8 cellular contexts compared by ENCODE assay signal in the genomic region with DNA sequence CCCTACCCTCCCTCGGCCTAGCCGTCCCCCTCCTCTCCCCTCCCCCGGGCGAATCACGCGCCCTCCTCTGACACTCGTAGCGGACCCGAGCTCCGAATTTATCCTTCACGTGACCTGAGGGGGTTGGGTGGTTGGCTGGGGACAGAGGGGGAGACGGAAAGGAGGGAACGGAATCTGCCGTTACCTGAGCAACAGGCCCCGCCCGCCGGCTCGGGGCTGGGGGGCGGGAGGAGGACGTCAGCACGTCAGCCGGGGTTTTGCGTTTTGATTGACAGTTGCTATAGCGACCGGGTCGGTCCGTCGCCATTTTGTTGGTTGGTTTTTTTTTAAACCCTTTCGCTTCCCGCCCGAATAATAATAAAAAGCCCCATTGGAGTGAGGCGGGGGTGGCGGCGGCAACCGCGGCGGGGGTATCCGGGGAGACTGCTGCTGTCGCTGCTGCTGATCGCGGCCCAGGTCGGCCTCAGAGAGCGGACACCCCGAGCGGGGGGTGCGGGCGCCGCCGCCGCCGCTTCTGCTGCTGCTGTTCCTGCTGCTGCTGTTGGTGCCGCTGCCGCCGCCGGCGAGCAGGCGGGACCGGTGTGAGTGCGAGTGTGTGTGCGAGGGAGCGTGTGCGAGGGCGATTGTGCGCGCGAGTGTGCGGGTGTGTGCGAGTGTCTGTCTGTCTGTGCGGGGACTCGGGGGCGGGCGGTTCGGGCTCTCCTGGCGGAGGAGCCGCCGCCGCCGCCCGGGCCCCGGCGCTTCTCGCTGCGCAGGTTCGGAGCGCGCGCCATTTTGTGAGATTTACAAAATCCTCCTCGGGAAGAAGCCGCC. TPM values are rescaled to one million over a fixed set of nuclear protein-coding genes. Genes with fewer than 3 reads are reported as not detected.
A peak's percentile ranks its signal among the peaks of the same experiment; 100 is the strongest.
DNase-seq lines count a peak whose midpoint lies in the region; ATAC-seq, FAIRE-seq and TF ChIP-seq lines count a peak whose summit lies in the region.

A gene (plus strand): TSS at position 286 of the 813 bp plus-strand sequence. CDS start 53,602 bp downstream, outside the sequence.

- FAIRE-seq in bronchial epithelial cell (lab: Jason Lieb, UNC) (no peak), small intestine (lab: Jason Lieb, UNC) (no peak)

- no peaks in the 10 kb centered on the region for H3K9me3 ChIP-seq in small intestine (ENCODE audit: control insufficient read depth, low read depth)

- 0% methylated on average over 67 to 89 of the region's 89 CpGs for WGBS in small intestine, 3 donors

- H3K27ac ChIP-seq in small intestine (ENCODE audit: low read depth in 1 of 2, low read length in 1 of 2): peak within 1 kb of the TSS; percentile 100

- no peaks in the 10 kb centered on the region for H3K36me3 ChIP-seq in bronchial epithelial cell (ENCODE audit: control insufficient read depth, insufficient read depth, low read length)
- no peaks in the 10 kb centered on the region for H3K36me3 ChIP-seq in small intestine (ENCODE audit: control insufficient read depth in 2 of 2, insufficient read depth in 2 of 2, low read length in 2 of 2)

- CTCF ChIA-PET in AG04449 (lab: Yijun Ruan, JAX): no interaction called here

- DNase-seq in AG04449 (ENCODE audit: low read depth, low spot score) (peak; percentile 96), NCI-H2227 treated with DMSO at 0.1 percent for 48 hours (lab: John Stamatoyannopoulos, UW) (peak; percentile 97), bronchial epithelial cell (ENCODE audit: low read depth) (peak; percentile 94), iPS-NIHi11 (ENCODE audit: low spot score) (peak; percentile 94), small intestine (peak; percentile 100)

- peaks cover 2 to 11% of the 10 kb centered on the region in 2 donors for H3K4me1 ChIP-seq in small intestine (ENCODE audit: control insufficient read depth in 2 of 2, insufficient read depth in 1 of 2, low read depth in 1 of 2, low read length in 1 of 2)

- no peak for TF ChIP-seq CTCF in AG04449 (IDR thresholded peaks at IDR 0.05; ENCODE audit: insufficient read depth, low read length, missing control alignments)
- TF ChIP-seq CTCF in WI38 (IDR thresholded peaks at IDR 0.05; ENCODE audit: low read depth, low read length): no peak
- peak; percentile 7 for TF ChIP-seq CTCF in bronchial epithelial cell (IDR thresholded peaks at IDR 0.05; ENCODE audit: insufficient read depth, low read length, severe bottlenecking)

- peak within 1 kb of the TSS; percentile 89 for H3K4me3 ChIP-seq in AG04449 (ENCODE audit: low read depth, low read length)
- peak within 1 kb of the TSS; percentile 70 for H3K4me3 ChIP-seq in WI38 (ENCODE audit: low read depth, low read length)
- H3K4me3 ChIP-seq in bronchial epithelial cell (ENCODE audit: low read depth, low read length): peak within 1 kb of the TSS; percentile 89
- H3K4me3 ChIP-seq in small intestine (ENCODE audit: low read depth in 1 of 2, low read length in 2 of 2): peak within 1 kb of the TSS; percentile 100

- POLR2A ChIA-PET in AG04449 (lab: Yijun Ruan, JAX): interaction anchor here (0.7 to 1.5 kb wide), 2 partner anchors 99 to 159 kb away, joined by 3 to 7 read pairs; no protein-coding TSS in a partner anchor

- peak; percentile 68 for ATAC-seq in GM18907 (IDR thresholded peaks at IDR 0.05; ENCODE audit: unreplicated experiment)
- ATAC-seq in HG03159 (IDR thresholded peaks at IDR 0.05; ENCODE audit: unreplicated experiment): peak; percentile 58

- no peaks in the 10 kb centered on the region for H3K27me3 ChIP-seq in bronchial epithelial cell (ENCODE audit: control insufficient read depth, insufficient read depth, low read length)
- H3K27me3 ChIP-seq in small intestine (ENCODE audit: control insufficient read depth in 2 of 2, insufficient read depth in 2 of 2, low read length in 2 of 2): no peaks in the 10 kb centered on the region

RNA-seq across cellular contexts. Expression of the gene that starts here (rescaled TPM):
- total RNA-seq in bronchial epithelial cell: 47.4 and 51.1 TPM in 2 replicates
- polyA plus RNA-seq in small intestine: 10 to 100 TPM; 10.5 to 19.6 (median 14.5) TPM

Comparison
In these comparisons a context has a peak if more than half of its experiments do, and no peak if none do; other contexts are left out.
1. Peak in every context shown above with its lines: DNase-seq, ATAC-seq, H3K4me3 ChIP-seq and H3K27ac ChIP-seq.